20 cellular contexts compared by ENCODE assay signal in genomic region chr1:161342836-161343235, GRCh38.
"Had no signal": no experiment of that assay in that cellular context is flagged by ENCODE, and none has a peak within 500 bp of the region (broad histone marks: within the 10 kb centered on the region; RNA-seq: fewer than 3 reads in every experiment).

No MANE protein-coding gene starts in this region.

- DNase-seq: effector CD4-positive, alpha-beta T cell; kidney; mucosa of descending colon; naive B cell; pancreas; right lobe of liver; small intestine; stimulated activated CD4-positive, alpha-beta T cell treated with anti-CD3 and anti-CD28 coated beads, Interleukin-15, amount 100 ng/mL, for 24 hours; stimulated activated CD4-positive, alpha-beta T cell treated with anti-CD3 and anti-CD28 coated beads, Interleukin-2, amount 100 ng/mL, for 48 hours; stimulated activated naive CD4-positive, alpha-beta T cell; stimulated activated naive CD8-positive, alpha-beta T cell treated with anti-CD3 and anti-CD28 coated beads, Interleukin-15, amount 100 ng/mL, for 72 hours; transverse colon; upper lobe of right lung; uterus had no signal

- H3K4me1 Mint-ChIP-seq: mesothelial cell of epicardium; neural crest cell; stimulated activated naive CD8-positive, alpha-beta T cell treated with anti-CD3 and anti-CD28 coated beads, Interleukin-15, amount 100 ng/mL, for 72 hours had no signal

- H3K4me3 Mint-ChIP-seq: memory B cell; mesothelial cell of epicardium; naive B cell; natural killer cell treated with Interleukin-12 subunit alpha and Interleukin-12 subunit beta and Interleukin-15 and Interleukin-18, amount 100 ng/mL, for 72 hours; neural crest cell; stimulated activated naive CD8-positive, alpha-beta T cell treated with anti-CD3 and anti-CD28 coated beads, Interleukin-15, amount 100 ng/mL, for 72 hours had no signal

- H3K9me3 Mint-ChIP-seq: memory B cell; mesothelial cell of epicardium; naive B cell; natural killer cell treated with Interleukin-12 subunit alpha and Interleukin-12 subunit beta and Interleukin-15 and Interleukin-18, amount 100 ng/mL, for 72 hours; neural crest cell; stimulated activated naive CD8-positive, alpha-beta T cell treated with anti-CD3 and anti-CD28 coated beads, Interleukin-15, amount 100 ng/mL, for 72 hours had no signal

- ATAC-seq: left lobe of liver; mucosa of descending colon; natural killer cell treated with Interleukin-12 subunit alpha and Interleukin-12 subunit beta and Interleukin-15 and Interleukin-18, amount 100 ng/mL, for 72 hours; pancreas; right lobe of liver; stimulated activated naive CD8-positive, alpha-beta T cell treated with anti-CD3 and anti-CD28 coated beads, Interleukin-15, amount 100 ng/mL, for 72 hours; upper lobe of right lung had no signal

- H3K27ac Mint-ChIP-seq: memory B cell; mesothelial cell of epicardium; naive B cell; natural killer cell treated with Interleukin-12 subunit alpha and Interleukin-12 subunit beta and Interleukin-15 and Interleukin-18, amount 100 ng/mL, for 72 hours; progenitor cell of endocrine pancreas; stimulated activated naive CD8-positive, alpha-beta T cell treated with anti-CD3 and anti-CD28 coated beads, Interleukin-15, amount 100 ng/mL, for 72 hours had no signal
